In the genomic region with DNA sequence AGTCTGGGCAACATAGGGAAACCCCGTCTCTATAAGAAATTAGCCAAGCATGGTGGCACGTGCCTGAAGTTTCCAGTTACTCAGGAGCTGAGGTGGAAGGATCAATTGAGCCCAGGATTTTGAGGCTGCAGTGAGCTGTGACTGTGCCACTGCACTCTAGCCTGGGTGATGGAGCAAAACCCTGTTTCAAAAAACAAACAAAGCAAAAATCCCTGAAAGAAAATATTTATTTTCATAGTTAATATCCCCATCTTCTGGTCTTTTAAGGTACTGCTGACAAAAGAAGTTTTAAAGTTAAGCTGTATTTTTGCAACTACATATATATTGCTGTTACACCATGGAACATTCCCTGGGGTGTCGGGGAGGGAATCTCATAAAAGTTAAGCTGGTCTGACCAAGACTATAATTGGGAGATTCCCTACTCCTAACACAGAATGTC, we compare ENCODE assay signal across 8 cellular contexts. TPM values are rescaled to one million over a fixed set of nuclear protein-coding genes. Genes with fewer than 3 reads are reported as not detected.
DNase-seq lines count a peak whose midpoint lies in the region; ATAC-seq and TF ChIP-seq lines count a peak whose summit lies in the region.

No MANE protein-coding gene starts in this region.

- no peak overlapping the region for H3K27ac ChIP-seq in OCI-LY7 (ENCODE audit: low read depth, low read length, poor library complexity, severe bottlenecking)

- no peaks in the 10 kb centered on the region for H3K9me2 ChIP-seq in OCI-LY7 (ENCODE audit: insufficient read depth, low read length)

- H3K9me3 ChIP-seq in OCI-LY7 (ENCODE audit: low read length), result no peaks in the 10 kb centered on the region

- ATAC-seq in esophagus mucosa (peak; percentile 29), sciatic nerve (peak; percentile 68), HG03439 (IDR thresholded peaks at IDR 0.05; ENCODE audit: unreplicated experiment) (no peak), HG03045 (IDR thresholded peaks at IDR 0.05; ENCODE audit: unreplicated experiment) (no peak)

- H4K20me1 ChIP-seq in OCI-LY7 (ENCODE audit: insufficient read depth, low read length), result no peaks in the 10 kb centered on the region

- POLR2A ChIA-PET in GM10248 (lab: Yijun Ruan, JAX) (no interaction called here), OCI-LY7 (lab: Charles Lee) (interaction anchor here (1.0 kb wide), 1 partner anchor 14 kb away, joined by 4 read pairs; no protein-coding TSS in a partner anchor)

- DNase-seq in GM10248 (ENCODE audit: extremely low spot score) (no peak), OCI-LY7 (ENCODE audit: low spot score) (peak; percentile 13), sciatic nerve (ENCODE audit: low spot score) (no peak), NCI-H774 (lab: John Stamatoyannopoulos, UW) (no peak)
- no peak for DNase-seq in activated naive CD4-positive, alpha-beta T cell treated with Interleukin-2 at 50 U/mL for 16 hours

- peak; percentile 41 for TF ChIP-seq CTCF in GM10248 (IDR thresholded peaks at IDR 0.05; ENCODE audit: control extremely low read depth, extremely low read depth, low read depth, missing control alignments)
- TF ChIP-seq CTCF in OCI-LY7 (conservative IDR thresholded peaks at IDR 0.05; ENCODE audit: low read length), result peak; percentile 75

- H3K36me3 ChIP-seq in OCI-LY7 (ENCODE audit: insufficient read depth, low read length), result no peaks in the 10 kb centered on the region

- H2AFZ ChIP-seq in OCI-LY7 (ENCODE audit: low read length), result no peak overlapping the region

- no peak overlapping the region for H3K4me3 ChIP-seq in OCI-LY7 (ENCODE audit: low read depth, low read length, poor library complexity, severe bottlenecking)

- BruUV-seq in OCI-LY7 (replicated peaks; lab: Mats Ljungman, UMichigan), result no TSS peak

- no peak overlapping the region for H3K4me2 ChIP-seq in OCI-LY7 (ENCODE audit: low read length)

- intact Hi-C loops in OCI-LY7 (cut with micrococcal nuclease; ENCODE audit: unreplicated experiment) (loop anchor here (10.0 kb wide), 1 partner anchor 61 kb away; the partner anchor contains the start of gene MYOC), sciatic nerve (cut with DNase I) (loop anchor here (10.0 kb wide), 1 partner anchor 71 kb away; no protein-coding TSS in a partner anchor)

- no peaks in the 10 kb centered on the region for H3K79me2 ChIP-seq in OCI-LY7 (ENCODE audit: insufficient read depth, low read depth, low read length)

- CTCF ChIA-PET in GM10248 (lab: Yijun Ruan, JAX), result interaction anchor here (0.7 to 3.0 kb wide), 17 partner anchors 9 to 635 kb away, joined by 3 to 18 read pairs (median 3); partner anchors contain the start of genes FMO4 and PRRC2C
- CTCF ChIA-PET in OCI-LY7 (lab: Charles Lee; ENCODE audit: unreplicated experiment), result no interaction called here

- no peaks in the 10 kb centered on the region for H3K4me1 ChIP-seq in OCI-LY7 (ENCODE audit: insufficient read depth, low read length, poor library complexity, severe bottlenecking)

RNA-seq across cellular contexts. Expression of gene VAMP4, which starts 26.0 kb away (rescaled TPM):
- 3.2 and 3.4 TPM in 2 replicates for total RNA-seq in OCI-LY7 (2014; rRNA removed; shearing (Covaris generic))
- total RNA-seq in OCI-LY7 (2022) (7.7 and 14.2 TPM in 2 replicates), esophagus mucosa (8.6 TPM), sciatic nerve (30.0 TPM)

Comparison
In these comparisons a context has a peak if more than half of its experiments do, and no peak if none do; other contexts are left out.
1. ATAC-seq: peak in esophagus mucosa (single experiment) and sciatic nerve (single experiment); none in HG03439 (single experiment) and HG03045 (single experiment).